7 cellular contexts compared by ENCODE assay signal in the genomic region with DNA sequence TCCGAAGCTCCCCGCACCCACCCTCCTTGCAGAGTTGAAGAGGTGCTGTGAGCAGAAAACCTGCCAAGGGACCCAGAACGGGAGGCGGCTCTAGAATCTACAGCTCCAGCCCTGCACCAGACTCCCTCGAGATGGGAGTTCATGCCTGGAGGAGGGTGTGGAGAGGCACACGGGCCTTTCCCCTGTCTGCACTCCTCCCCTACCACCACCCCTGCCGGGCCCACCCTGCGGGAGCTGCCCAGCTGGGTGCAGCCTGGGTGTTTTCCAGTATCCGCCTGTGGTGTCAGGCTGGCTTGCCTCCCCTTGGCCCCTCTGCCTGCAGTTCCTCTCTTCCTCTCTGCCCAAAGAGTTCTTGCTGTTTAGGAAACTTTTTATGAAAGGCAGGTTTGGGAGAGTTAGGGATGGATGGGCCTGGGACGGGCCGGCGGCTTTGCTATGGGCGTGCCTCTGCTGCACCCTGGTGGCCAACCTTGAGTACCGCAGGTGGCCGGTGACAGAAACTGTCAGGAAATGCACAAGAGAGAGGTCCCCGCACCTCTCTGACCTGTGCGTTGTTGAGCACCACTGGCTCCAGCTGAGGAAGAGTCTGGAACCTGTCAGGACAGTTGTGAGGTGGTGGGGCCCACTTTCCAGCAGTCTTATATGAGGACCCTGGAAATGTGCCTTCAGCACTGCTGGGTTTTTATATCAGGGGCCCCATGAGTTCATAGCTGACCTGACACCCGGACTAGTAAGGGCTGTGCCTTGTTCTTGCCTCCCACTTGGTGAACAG.
DNase-seq lines count a peak whose midpoint lies in the region; ATAC-seq and TF ChIP-seq lines count a peak whose summit lies in the region.

No MANE protein-coding gene starts in this region.

- DNase-seq in T follicular helper cell (ENCODE audit: low read depth): peak; percentile 64
- peak; percentile 81 for DNase-seq in activated naive CD8-positive, alpha-beta T cell treated with anti-CD3 and anti-CD28 coated beads, Interleukin-2, amount 50 U/mL, for 24 hours
- DNase-seq in left cardiac atrium: peak; percentile 80
- peak; percentile 87 for DNase-seq in retina

- ATAC-seq in activated naive CD8-positive, alpha-beta T cell treated with anti-CD3 and anti-CD28 coated beads, Interleukin-2, amount 50 U/mL, for 24 hours: peak; percentile 58
- ATAC-seq in left cardiac atrium (peak; percentile 62 to 69), HG02678 (IDR thresholded peaks at IDR 0.05; ENCODE audit: unreplicated experiment) (no peak)

- H3K4me3 Mint-ChIP-seq in activated naive CD8-positive, alpha-beta T cell treated with anti-CD3 and anti-CD28 coated beads, Interleukin-2, amount 50 U/mL, for 24 hours: no peak overlapping the region

- peak overlapping the region; percentile 68 for H3K27ac Mint-ChIP-seq in activated naive CD8-positive, alpha-beta T cell treated with anti-CD3 and anti-CD28 coated beads, Interleukin-2, amount 50 U/mL, for 24 hours

- no peaks in the 10 kb centered on the region for H3K9me3 Mint-ChIP-seq in activated naive CD8-positive, alpha-beta T cell treated with anti-CD3 and anti-CD28 coated beads, Interleukin-2, amount 50 U/mL, for 24 hours

- peaks cover 14% of the 10 kb centered on the region for H3K4me1 Mint-ChIP-seq in activated naive CD8-positive, alpha-beta T cell treated with anti-CD3 and anti-CD28 coated beads, Interleukin-2, amount 50 U/mL, for 24 hours

- peaks cover 18% of the 10 kb centered on the region for H3K36me3 Mint-ChIP-seq in activated naive CD8-positive, alpha-beta T cell treated with anti-CD3 and anti-CD28 coated beads, Interleukin-2, amount 50 U/mL, for 24 hours (ENCODE audit: low read depth)

- TF ChIP-seq CTCF in GM12874 (IDR thresholded peaks at IDR 0.05; ENCODE audit: insufficient read depth, low read depth, low read length): peak; percentile 96

- peaks cover 100% of the 10 kb centered on the region for H3K36me3 ChIP-seq in KOPT-K1 (ENCODE audit: insufficient read depth, low read length)

- no peaks in the 10 kb centered on the region for H3K27me3 Mint-ChIP-seq in activated naive CD8-positive, alpha-beta T cell treated with anti-CD3 and anti-CD28 coated beads, Interleukin-2, amount 50 U/mL, for 24 hours

- intact Hi-C loops in left cardiac atrium (cut with DNase I): loop anchor here (1.0 to 5.0 kb wide), 4 partner anchors 63 to 164 kb away; no protein-coding TSS in a partner anchor

- no peaks in the 10 kb centered on the region for H3K9me3 ChIP-seq in KOPT-K1 (ENCODE audit: insufficient read depth, low read length, poor library complexity, severe bottlenecking)

- H3K27ac ChIP-seq in KOPT-K1 (ENCODE audit: low read depth, low read length, poor library complexity, severe bottlenecking): peak overlapping the region; percentile 11
